ENCODE assay signal across 13 cellular contexts in genomic region chr6:45003400-45003799, GRCh38.
"Had no signal": no experiment of that assay in that cellular context is flagged by ENCODE, and none has a peak within 500 bp of the region (broad histone marks: within the 10 kb centered on the region; RNA-seq: fewer than 3 reads in every experiment).

No MANE protein-coding gene starts in this region.

- H3K4me3 Mint-ChIP-seq: neural crest cell had no signal

- H3K27me3 ChIP-seq: pancreas, stomach, testis had no signal

- H3K4me3 ChIP-seq: pancreas, stomach, testis had no signal

- H3K4me1 ChIP-seq: pancreas, stomach, testis had no signal

- H3K9me3 ChIP-seq: pancreas, stomach, testis had no signal

- H3K36me3 ChIP-seq: pancreas, stomach had no signal

- H3K4me1 Mint-ChIP-seq: neural crest cell had no signal

- DNase-seq: activated CD4-positive, alpha-beta T cell treated with anti-CD3 and anti-CD28 coated beads, Interleukin-2, amount 50 U/mL, for 4 hours; activated CD4-positive, CD25-positive, alpha-beta regulatory T cell treated with anti-CD3 and anti-CD28 coated beads, Interleukin-2, amount 50 U/mL, for 72 hours; activated naive CD4-positive, alpha-beta T cell treated with Interleukin-2 at 50 U/mL for 16 hours; activated T-cell treated with anti-CD3 and anti-CD28 coated beads for 4 hours; cortex of kidney; effector CD8-positive, alpha-beta T cell; foreskin fibroblast; pancreas; stimulated activated CD4-positive, alpha-beta T cell treated with anti-CD3 and anti-CD28 coated beads, Interleukin-12 subunit alpha, Interleukin-12 subunit beta, amount 100 ng/mL, for 4 hours; stimulated activated CD4-positive, alpha-beta T cell treated with anti-CD3 and anti-CD28 coated beads, Interleukin-2, amount 100 ng/mL, for 24 hours; stomach; testis had no signal

- H3K9me3 Mint-ChIP-seq: neural crest cell had no signal

- H3K27ac ChIP-seq: pancreas, stomach, testis had no signal
